In the genomic region with DNA sequence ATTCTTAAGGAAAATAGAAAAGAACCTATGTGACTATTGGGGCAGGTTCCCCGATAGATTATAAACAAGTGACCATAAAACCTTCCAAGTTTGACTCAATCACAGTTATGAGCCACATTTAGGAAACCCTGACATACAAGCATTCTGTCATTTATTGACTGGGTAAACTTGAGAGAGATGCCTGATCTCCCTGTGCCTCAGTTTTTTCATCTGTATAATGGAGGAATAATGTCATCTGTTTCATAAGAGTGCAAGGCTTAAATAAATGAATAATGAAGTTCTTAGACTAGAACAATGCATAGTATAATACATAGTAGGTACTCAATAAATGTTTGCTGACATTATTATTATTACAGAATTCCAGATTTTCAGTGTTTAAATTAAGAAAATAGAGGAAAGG, we compare ENCODE assay signal across 38 cellular contexts.
"Had no signal": no experiment of that assay in that cellular context is flagged by ENCODE, and none has a peak within 500 bp of the region (broad histone marks: within the 10 kb centered on the region; RNA-seq: fewer than 3 reads in every experiment).

No MANE protein-coding gene starts in this region.

- H3K27ac ChIP-seq: ascending aorta, cardiac muscle cell, VCaP had no signal

- H3K27ac Mint-ChIP-seq: activated CD4-positive, alpha-beta memory T cell treated with anti-CD3 and anti-CD28 coated beads, Interleukin-2, amount 10 ng/mL, durations not matched to agents 7 days and 5 days; activated CD4-positive, alpha-beta T cell treated with anti-CD3 and anti-CD28 coated beads for 36 hours; activated CD4-positive, alpha-beta T cell treated with anti-CD3 and anti-CD28 coated beads, Interleukin-2, amount 10 ng/mL, durations not matched to agents 7 days and 5 days; activated CD8-positive, alpha-beta memory T cell treated with anti-CD3 and anti-CD28 coated beads, Interleukin-2, amount 10 ng/mL, durations not matched to agents 7 days and 5 days; activated CD8-positive, alpha-beta T cell treated with anti-CD3 and anti-CD28 coated beads, Interleukin-2, amount 10 ng/mL, durations not matched to agents 7 days and 5 days; activated naive CD4-positive, alpha-beta T cell treated with anti-CD3 and anti-CD28 coated beads, Interleukin-2, amount 10 ng/mL, durations not matched to agents 7 days and 5 days; activated naive CD4-positive, alpha-beta T cell treated with anti-CD3 and anti-CD28 coated beads, Interleukin-2, amount 50 U/mL, for 24 hours; activated naive CD8-positive, alpha-beta T cell; activated naive CD8-positive, alpha-beta T cell treated with anti-CD3 and anti-CD28 coated beads, Interleukin-2, amount 10 ng/mL, durations not matched to agents 7 days and 5 days; activated naive CD8-positive, alpha-beta T cell treated with anti-CD3 and anti-CD28 coated beads, Interleukin-2, amount 50 U/mL, for 24 hours; activated T-cell treated with anti-CD3 and anti-CD28 coated beads, Interleukin-2, amount 50 U/mL, for 24 hours; activated T-helper 2 cell treated with anti-CD3 and anti-CD28 coated beads, Interferon-gamma antibody, Interleukin-2, Interleukin-4, amounts not matched to agents 10 μg/mL and 5 μg/mL and 100 μg/mL, durations not matched to agents 14 hours and 24 hours and 36 hours; T-helper 1 cell treated with Interleukin-12 subunit alpha and Interleukin-12 subunit beta and Interleukin-4 antibody, amounts not matched to agents 30 μg/mL and 1 μg/mL, for 36 hours; T-helper 2 cell treated with Interferon-gamma antibody and Interleukin-4, amounts not matched to agents 5 μg/mL and 100 μg/mL, for 36 hours had no signal

- H3K4me3 Mint-ChIP-seq: activated CD4-positive, alpha-beta memory T cell treated with anti-CD3 and anti-CD28 coated beads, Interleukin-2, amount 10 ng/mL, durations not matched to agents 7 days and 5 days; activated CD4-positive, alpha-beta T cell treated with anti-CD3 and anti-CD28 coated beads for 36 hours; activated CD4-positive, alpha-beta T cell treated with anti-CD3 and anti-CD28 coated beads, Interleukin-2, amount 10 ng/mL, durations not matched to agents 7 days and 5 days; activated CD8-positive, alpha-beta memory T cell treated with anti-CD3 and anti-CD28 coated beads, Interleukin-2, amount 10 ng/mL, durations not matched to agents 7 days and 5 days; activated CD8-positive, alpha-beta T cell treated with anti-CD3 and anti-CD28 coated beads, Interleukin-2, amount 10 ng/mL, durations not matched to agents 7 days and 5 days; activated naive CD4-positive, alpha-beta T cell treated with anti-CD3 and anti-CD28 coated beads, Interleukin-2, amount 10 ng/mL, durations not matched to agents 7 days and 5 days; activated naive CD4-positive, alpha-beta T cell treated with anti-CD3 and anti-CD28 coated beads, Interleukin-2, amount 50 U/mL, for 24 hours; activated naive CD8-positive, alpha-beta T cell; activated naive CD8-positive, alpha-beta T cell treated with anti-CD3 and anti-CD28 coated beads, Interleukin-2, amount 10 ng/mL, durations not matched to agents 7 days and 5 days; activated naive CD8-positive, alpha-beta T cell treated with anti-CD3 and anti-CD28 coated beads, Interleukin-2, amount 50 U/mL, for 24 hours; activated T-cell treated with anti-CD3 and anti-CD28 coated beads, Interleukin-2, amount 50 U/mL, for 24 hours; brain; central memory CD8-positive, alpha-beta T cell; T-helper 1 cell treated with Interleukin-12 subunit alpha and Interleukin-12 subunit beta and Interleukin-4 antibody, amounts not matched to agents 30 μg/mL and 1 μg/mL, for 36 hours; T-helper 2 cell treated with Interferon-gamma antibody and Interleukin-4, amounts not matched to agents 5 μg/mL and 100 μg/mL, for 36 hours had no signal

- FAIRE-seq: bronchial epithelial cell, TTC549 had no signal

- ATAC-seq: activated CD4-positive, alpha-beta T cell treated with anti-CD3 and anti-CD28 coated beads for 36 hours; activated CD4-positive, CD25-positive, alpha-beta regulatory T cell treated with anti-CD3 and anti-CD28 coated beads, Interleukin-2, amount 50 U/mL, for 24 hours; activated CD8-positive, alpha-beta memory T cell treated with anti-CD3 and anti-CD28 coated beads, Interleukin-2, amount 10 ng/mL, durations not matched to agents 7 days and 5 days; activated CD8-positive, alpha-beta T cell treated with anti-CD3 and anti-CD28 coated beads, Interleukin-2, amount 10 ng/mL, durations not matched to agents 7 days and 5 days; activated naive CD8-positive, alpha-beta T cell treated with anti-CD3 and anti-CD28 coated beads, Interleukin-2, amount 50 U/mL, for 24 hours had no signal

- H3K4me1 ChIP-seq: ascending aorta had no signal

- H3K9me3 Mint-ChIP-seq: activated CD4-positive, alpha-beta memory T cell treated with anti-CD3 and anti-CD28 coated beads, Interleukin-2, amount 10 ng/mL, durations not matched to agents 7 days and 5 days; activated CD4-positive, alpha-beta T cell treated with anti-CD3 and anti-CD28 coated beads, Interleukin-2, amount 10 ng/mL, durations not matched to agents 7 days and 5 days; activated naive CD4-positive, alpha-beta T cell treated with anti-CD3 and anti-CD28 coated beads, Interleukin-2, amount 10 ng/mL, durations not matched to agents 7 days and 5 days; activated naive CD4-positive, alpha-beta T cell treated with anti-CD3 and anti-CD28 coated beads, Interleukin-2, amount 50 U/mL, for 24 hours; activated naive CD8-positive, alpha-beta T cell treated with anti-CD3 and anti-CD28 coated beads, Interleukin-2, amount 50 U/mL, for 24 hours; central memory CD8-positive, alpha-beta T cell; T-helper 1 cell treated with Interleukin-12 subunit alpha and Interleukin-12 subunit beta and Interleukin-4 antibody, amounts not matched to agents 30 μg/mL and 1 μg/mL, for 36 hours; T-helper 2 cell treated with Interferon-gamma antibody and Interleukin-4, amounts not matched to agents 5 μg/mL and 100 μg/mL, for 36 hours had no signal

- H3K36me3 ChIP-seq: ascending aorta, cardiac muscle cell had no signal

- H3K4me1 Mint-ChIP-seq: activated CD4-positive, alpha-beta T cell treated with anti-CD3 and anti-CD28 coated beads for 36 hours; activated CD4-positive, alpha-beta T cell treated with anti-CD3 and anti-CD28 coated beads, Interleukin-2, amount 10 ng/mL, durations not matched to agents 7 days and 5 days; activated CD8-positive, alpha-beta memory T cell treated with anti-CD3 and anti-CD28 coated beads, Interleukin-2, amount 10 ng/mL, durations not matched to agents 7 days and 5 days; activated naive CD4-positive, alpha-beta T cell treated with anti-CD3 and anti-CD28 coated beads, Interleukin-2, amount 10 ng/mL, durations not matched to agents 7 days and 5 days; activated naive CD4-positive, alpha-beta T cell treated with anti-CD3 and anti-CD28 coated beads, Interleukin-2, amount 50 U/mL, for 24 hours; activated naive CD8-positive, alpha-beta T cell treated with anti-CD3 and anti-CD28 coated beads, Interleukin-2, amount 10 ng/mL, durations not matched to agents 7 days and 5 days; brain had no signal

- H3K27me3 ChIP-seq: ascending aorta, cardiac muscle cell had no signal

- DNase-seq: activated CD4-positive, alpha-beta memory T cell treated with anti-CD3 and anti-CD28 coated beads, Interleukin-2, amount 10 ng/mL, durations not matched to agents 7 days and 5 days; activated CD4-positive, alpha-beta T cell treated with anti-CD3 and anti-CD28 coated beads for 1 hour; activated CD4-positive, alpha-beta T cell treated with anti-CD3 and anti-CD28 coated beads for 36 hours; activated CD4-positive, alpha-beta T cell treated with anti-CD3 and anti-CD28 coated beads for 48 hours; activated CD4-positive, alpha-beta T cell treated with anti-CD3 and anti-CD28 coated beads, Interleukin-2, amount 10 ng/mL, durations not matched to agents 7 days and 5 days; activated CD4-positive, alpha-beta T cell treated with anti-CD3 and anti-CD28 coated beads, Interleukin-2, amount 50 U/mL, for 48 hours; activated CD4-positive, CD25-positive, alpha-beta regulatory T cell; activated CD8-positive, alpha-beta memory T cell treated with anti-CD3 and anti-CD28 coated beads for 24 hours; activated CD8-positive, alpha-beta memory T cell treated with anti-CD3 and anti-CD28 coated beads, Interleukin-2, amount 10 ng/mL, durations not matched to agents 7 days and 5 days; activated CD8-positive, alpha-beta memory T cell treated with anti-CD3 and anti-CD28 coated beads, Interleukin-2, amount 50 U/mL, for 48 hours; activated CD8-positive, alpha-beta T cell treated with anti-CD3 and anti-CD28 coated beads, Interleukin-2, amount 10 ng/mL, durations not matched to agents 7 days and 5 days; activated effector memory CD4-positive, alpha-beta T cell treated with Interleukin-2 at 50 U/mL for 16 hours; activated gamma-delta T cell; activated naive CD4-positive, alpha-beta T cell treated with anti-CD3 and anti-CD28 coated beads, Interleukin-2, amount 10 ng/mL, durations not matched to agents 7 days and 5 days; activated naive CD4-positive, alpha-beta T cell treated with Interleukin-2 at 50 U/mL for 16 hours; activated naive CD8-positive, alpha-beta T cell treated with anti-CD3 and anti-CD28 coated beads, Interleukin-2, amount 10 ng/mL, durations not matched to agents 7 days and 5 days; activated naive CD8-positive, alpha-beta T cell treated with anti-CD3 and anti-CD28 coated beads, Interleukin-2, amount 50 U/mL, for 24 hours; activated T-cell treated with anti-CD3 and anti-CD28 coated beads, Interleukin-2, amount 50 U/mL, for 24 hours; activated T-cell treated with anti-CD3 and anti-CD28 coated beads, Interleukin-2, amount 50 U/mL, for 48 hours; amygdala; anterior cingulate cortex; caudate nucleus; cerebellar nuclear complex; T-helper 2 cell; T-helper 9 cell had no signal

- H3K9me3 ChIP-seq: ascending aorta had no signal

- H3K4me3 ChIP-seq: ascending aorta, cardiac muscle cell had no signal

- H3K36me3 Mint-ChIP-seq: activated CD8-positive, alpha-beta memory T cell treated with anti-CD3 and anti-CD28 coated beads, Interleukin-2, amount 10 ng/mL, durations not matched to agents 7 days and 5 days; activated naive CD4-positive, alpha-beta T cell treated with anti-CD3 and anti-CD28 coated beads, Interleukin-2, amount 10 ng/mL, durations not matched to agents 7 days and 5 days; activated naive CD8-positive, alpha-beta T cell treated with anti-CD3 and anti-CD28 coated beads, Interleukin-2, amount 10 ng/mL, durations not matched to agents 7 days and 5 days; brain had no signal
